Comparison of ENCODE assay signal across 1 cellular context in the genomic region with DNA sequence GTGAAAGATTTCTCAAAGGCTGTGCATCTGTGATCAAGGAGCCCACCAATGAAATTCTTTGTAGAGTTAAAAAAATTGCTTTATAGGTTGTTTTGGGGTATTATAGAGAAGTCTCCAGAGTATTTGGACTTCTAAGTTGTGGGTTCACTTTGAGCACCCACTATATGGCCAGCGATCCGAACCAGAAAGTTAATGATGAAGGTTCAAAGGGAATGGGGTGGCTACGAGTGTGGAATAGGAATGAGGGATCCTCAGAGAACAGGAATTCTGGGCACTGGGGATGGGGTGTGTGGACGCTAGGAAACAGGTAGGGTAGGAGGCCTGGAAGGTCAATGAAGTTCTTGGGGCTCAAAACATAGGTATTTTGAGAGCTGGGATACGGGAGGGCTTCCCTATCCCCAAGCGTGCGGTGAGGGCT.
A peak's percentile ranks its signal among the peaks of the same experiment; 100 is the strongest.
TF ChIP-seq lines count a peak whose summit lies in the region.

No MANE protein-coding gene starts in this region.

TF ChIP-seq in K562, 482 proteins besides CTCF, POLR2A, EP300 and RAD21:
- TF ChIP-seq, protein P1, sequence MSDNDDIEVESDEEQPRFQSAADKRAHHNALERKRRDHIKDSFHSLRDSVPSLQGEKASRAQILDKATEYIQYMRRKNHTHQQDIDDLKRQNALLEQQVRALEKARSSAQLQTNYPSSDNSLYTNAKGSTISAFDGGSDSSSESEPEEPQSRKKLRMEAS (CRISPR knock-in tag; IDR thresholded peaks at IDR 0.05) = no peak
- TF ChIP-seq ATF1 (CRISPR knock-in tag; IDR thresholded peaks at IDR 0.05) (no peak), ATF1 (tag; IDR thresholded peaks at IDR 0.05) (0 out of 2 replicates have a peak, but pooled peaks have one; percentile 2), CHD4 (IDR thresholded peaks at IDR 0.05; ENCODE audit: insufficient read depth, insufficient replicate concordance, low read depth, low read length, poor library complexity, severe bottlenecking) (no peak), NUFIP1 (IDR thresholded peaks at IDR 0.05; ENCODE audit: partially characterized antibody) (no peak), ZNF584 (CRISPR knock-in tag; IDR thresholded peaks at IDR 0.05; ENCODE audit: low read depth) (no peak), GTF2E2 (tag; IDR thresholded peaks at IDR 0.05) (0 out of 2 replicates have a peak, but pooled peaks have one; percentile 10)
- TF ChIP-seq, protein P2, sequence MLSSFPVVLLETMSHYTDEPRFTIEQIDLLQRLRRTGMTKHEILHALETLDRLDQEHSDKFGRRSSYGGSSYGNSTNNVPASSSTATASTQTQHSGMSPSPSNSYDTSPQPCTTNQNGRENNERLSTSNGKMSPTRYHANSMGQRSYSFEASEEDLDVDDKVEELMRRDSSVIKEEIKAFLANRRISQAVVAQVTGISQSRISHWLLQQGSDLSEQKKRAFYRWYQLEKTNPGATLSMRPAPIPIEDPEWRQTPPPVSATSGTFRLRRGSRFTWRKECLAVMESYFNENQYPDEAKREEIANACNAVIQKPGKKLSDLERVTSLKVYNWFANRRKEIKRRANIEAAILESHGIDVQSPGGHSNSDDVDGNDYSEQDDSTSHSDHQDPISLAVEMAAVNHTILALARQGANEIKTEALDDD (IDR thresholded peaks at IDR 0.05) = peak; percentile 60; the same call in 1 of the 2 replicates
